In genomic region chr3:53794597-53794996, GRCh38 we compare ENCODE assay signal across 1 cellular context.
TF ChIP-seq lines count a peak whose summit lies in the region.

No MANE protein-coding gene starts in this region.

TF ChIP-seq in IMR-90, 13 proteins besides CTCF, POLR2A, EP300 and RAD21 (continued from another document):
- TF ChIP-seq RFX5 (IDR thresholded peaks at IDR 0.05; ENCODE audit: low read depth, low read length) (no peak), CHD1 (IDR thresholded peaks at IDR 0.05; ENCODE audit: low read depth, low read length) (no peak), CEBPB (IDR thresholded peaks at IDR 0.05; ENCODE audit: low read depth, low read length) (no peak), ELK1 (IDR thresholded peaks at IDR 0.05; ENCODE audit: borderline replicate concordance, low read depth, low read length) (no peak)
